Comparison of ENCODE assay signal across 1 cellular context in genomic region chr1:904271-904950, GRCh38.
A peak's percentile ranks its signal among the peaks of the same experiment; 100 is the strongest.
TF ChIP-seq lines count a peak whose summit lies in the region.

No MANE protein-coding gene starts in this region.

TF ChIP-seq in K562, 482 proteins besides CTCF, POLR2A, EP300 and RAD21 (continued from another document and continues in another):
- TF ChIP-seq, protein P1, sequence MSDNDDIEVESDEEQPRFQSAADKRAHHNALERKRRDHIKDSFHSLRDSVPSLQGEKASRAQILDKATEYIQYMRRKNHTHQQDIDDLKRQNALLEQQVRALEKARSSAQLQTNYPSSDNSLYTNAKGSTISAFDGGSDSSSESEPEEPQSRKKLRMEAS (CRISPR knock-in tag; IDR thresholded peaks at IDR 0.05): peak; percentile 99
- TF ChIP-seq ELF4 (CRISPR knock-in tag; IDR thresholded peaks at IDR 0.05) (no peak), TAF1 (IDR thresholded peaks at IDR 0.05; ENCODE audit: control insufficient read depth, extremely low read depth, insufficient read depth, low read length, severe bottlenecking) (peak; percentile 89), SP1 (CRISPR knock-in tag; IDR thresholded peaks at IDR 0.05) (peak; percentile 62; the same call in 1 of the 2 replicates), FOS (IDR thresholded peaks at IDR 0.05; ENCODE audit: extremely low read depth, insufficient read length) (no peak), NBN (IDR thresholded peaks at IDR 0.05; ENCODE audit: low read depth) (no peak), ZFPM2 (CRISPR knock-in tag; IDR thresholded peaks at IDR 0.05) (no peak), NCOA4 (IDR thresholded peaks at IDR 0.05; ENCODE audit: partially characterized antibody) (no peak), PML (IDR thresholded peaks at IDR 0.05; ENCODE audit: low read length) (no peak), MTA3 (IDR thresholded peaks at IDR 0.05; ENCODE audit: borderline replicate concordance) (peak; percentile 76), CHCHD3 (CRISPR knock-in tag; IDR thresholded peaks at IDR 0.05) (no peak), SRSF1 (IDR thresholded peaks at IDR 0.05; ENCODE audit: low read depth, low read length) (0 out of 2 replicates have a peak, but pooled peaks have one; percentile 19), ZNF511 (CRISPR knock-in tag; IDR thresholded peaks at IDR 0.05) (peak; percentile 97), MAZ (CRISPR knock-in tag; conservative IDR thresholded peaks at IDR 0.05 in 1 of 2, IDR thresholded peaks at IDR 0.05 in 1 of 2) (peak; percentile 87 to 88), CBFB (CRISPR knock-in tag; IDR thresholded peaks at IDR 0.05) (no peak), NR4A1 (CRISPR knock-in tag; IDR thresholded peaks at IDR 0.05) (no peak), NR4A1 (tag; IDR thresholded peaks at IDR 0.05) (no peak), SMAD3 (CRISPR knock-in tag; conservative IDR thresholded peaks at IDR 0.05) (no peak), SMAD4 (CRISPR knock-in tag; conservative IDR thresholded peaks at IDR 0.05) (peak; percentile 83), ZNF76 (CRISPR knock-in tag; IDR thresholded peaks at IDR 0.05; ENCODE audit: borderline replicate concordance) (no peak), KHSRP (IDR thresholded peaks at IDR 0.05) (no peak), ADNP (tag; IDR thresholded peaks at IDR 0.05) (no peak), NONO (IDR thresholded peaks at IDR 0.05; ENCODE audit: low read depth in 2 of 2, low read length in 1 of 2) (peak in 1 of 2 experiments; percentile 92; a peak in 3 of 4 replicates), SIN3B (IDR thresholded peaks at IDR 0.05; ENCODE audit: low read depth) (peak; percentile 56; the same call in 1 of the 2 replicates), POU5F1 (IDR thresholded peaks at IDR 0.05; ENCODE audit: borderline replicate concordance, low read depth, low read length, partially characterized antibody) (no peak), TEAD1 (CRISPR knock-in tag; IDR thresholded peaks at IDR 0.05) (peak in 1 of 2 experiments; percentile 87; a peak in 2 of 4 replicates), PHB2 (IDR thresholded peaks at IDR 0.05; ENCODE audit: low read depth) (no peak), ZNF695 (CRISPR knock-in tag; IDR thresholded peaks at IDR 0.05) (no peak), CEBPG (CRISPR knock-in tag; IDR thresholded peaks at IDR 0.05) (peak; percentile 46; the same call in 1 of the 2 replicates), CEBPG (tag; conservative IDR thresholded peaks at IDR 0.05 in 1 of 2, IDR thresholded peaks at IDR 0.05 in 1 of 2) (no peak), ZC3H11A (IDR thresholded peaks at IDR 0.05; ENCODE audit: low read depth, low read length) (no peak), KLF13 (tag; IDR thresholded peaks at IDR 0.05; ENCODE audit: borderline replicate concordance, low read depth) (no peak), TCF15 (CRISPR knock-in tag; IDR thresholded peaks at IDR 0.05) (no peak), PHF8 (IDR thresholded peaks at IDR 0.05; ENCODE audit: borderline replicate concordance, low read length) (peak; percentile 53; the same call in 1 of the 2 replicates), CHD2 (IDR thresholded peaks at IDR 0.05; ENCODE audit: low read depth, low read length) (0 out of 2 replicates have a peak, but pooled peaks have one; percentile 29), LARP7 (IDR thresholded peaks at IDR 0.05) (no peak), MIER1 (IDR thresholded peaks at IDR 0.05; ENCODE audit: low read depth) (no peak), HCFC1 (IDR thresholded peaks at IDR 0.05; ENCODE audit: low read depth, low read length) (peak; percentile 60; the same call in 1 of the 2 replicates), ZNF143 (CRISPR knock-in tag; IDR thresholded peaks at IDR 0.05) (no peak), SPI1 (IDR thresholded peaks at IDR 0.05; ENCODE audit: borderline replicate concordance, low read depth, low read length) (peak; percentile 66), L3MBTL2 (IDR thresholded peaks at IDR 0.05) (peak; percentile 97), ETS2 (tag; IDR thresholded peaks at IDR 0.05; ENCODE audit: borderline replicate concordance, poor library complexity, severe bottlenecking) (no peak), SETDB1 (IDR thresholded peaks at IDR 0.05; ENCODE audit: low read length) (no peak), RCOR1 (IDR thresholded peaks at IDR 0.05; ENCODE audit: borderline replicate concordance in 1 of 2, low read depth in 2 of 2, low read length in 2 of 2) (peak in 1 of 2 experiments; percentile 47; a peak in 2 of 4 replicates), ZBTB34 (CRISPR knock-in tag; IDR thresholded peaks at IDR 0.05) (no peak), ETV5 (CRISPR knock-in tag; IDR thresholded peaks at IDR 0.05; ENCODE audit: low read depth) (peak; percentile 83; the same call in 1 of the 2 replicates), PHF21A (IDR thresholded peaks at IDR 0.05; ENCODE audit: borderline replicate concordance, low read depth) (no peak), ZSCAN32 (CRISPR knock-in tag; IDR thresholded peaks at IDR 0.05) (no peak), ZNF717 (CRISPR knock-in tag; IDR thresholded peaks at IDR 0.05) (no peak), EGR1 (conservative IDR thresholded peaks at IDR 0.05) (peak; percentile 76)
- TF ChIP-seq, protein P2, sequence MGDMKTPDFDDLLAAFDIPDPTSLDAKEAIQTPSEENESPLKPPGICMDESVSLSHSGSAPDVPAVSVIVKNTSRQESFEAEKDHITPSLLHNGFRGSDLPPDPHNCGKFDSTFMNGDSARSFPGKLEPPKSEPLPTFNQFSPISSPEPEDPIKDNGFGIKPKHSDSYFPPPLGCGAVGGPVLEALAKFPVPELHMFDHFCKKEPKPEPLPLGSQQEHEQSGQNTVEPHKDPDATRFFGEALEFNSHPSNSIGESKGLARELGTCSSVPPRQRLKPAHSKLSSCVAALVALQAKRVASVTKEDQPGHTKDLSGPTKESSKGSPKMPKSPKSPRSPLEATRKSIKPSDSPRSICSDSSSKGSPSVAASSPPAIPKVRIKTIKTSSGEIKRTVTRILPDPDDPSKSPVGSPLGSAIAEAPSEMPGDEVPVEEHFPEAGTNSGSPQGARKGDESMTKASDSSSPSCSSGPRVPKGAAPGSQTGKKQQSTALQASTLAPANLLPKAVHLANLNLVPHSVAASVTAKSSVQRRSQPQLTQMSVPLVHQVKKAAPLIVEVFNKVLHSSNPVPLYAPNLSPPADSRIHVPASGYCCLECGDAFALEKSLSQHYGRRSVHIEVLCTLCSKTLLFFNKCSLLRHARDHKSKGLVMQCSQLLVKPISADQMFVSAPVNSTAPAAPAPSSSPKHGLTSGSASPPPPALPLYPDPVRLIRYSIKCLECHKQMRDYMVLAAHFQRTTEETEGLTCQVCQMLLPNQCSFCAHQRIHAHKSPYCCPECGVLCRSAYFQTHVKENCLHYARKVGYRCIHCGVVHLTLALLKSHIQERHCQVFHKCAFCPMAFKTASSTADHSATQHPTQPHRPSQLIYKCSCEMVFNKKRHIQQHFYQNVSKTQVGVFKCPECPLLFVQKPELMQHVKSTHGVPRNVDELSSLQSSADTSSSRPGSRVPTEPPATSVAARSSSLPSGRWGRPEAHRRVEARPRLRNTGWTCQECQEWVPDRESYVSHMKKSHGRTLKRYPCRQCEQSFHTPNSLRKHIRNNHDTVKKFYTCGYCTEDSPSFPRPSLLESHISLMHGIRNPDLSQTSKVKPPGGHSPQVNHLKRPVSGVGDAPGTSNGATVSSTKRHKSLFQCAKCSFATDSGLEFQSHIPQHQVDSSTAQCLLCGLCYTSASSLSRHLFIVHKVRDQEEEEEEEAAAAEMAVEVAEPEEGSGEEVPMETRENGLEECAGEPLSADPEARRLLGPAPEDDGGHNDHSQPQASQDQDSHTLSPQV (IDR thresholded peaks at IDR 0.05): peak; percentile 76
- TF ChIP-seq, protein P3, sequence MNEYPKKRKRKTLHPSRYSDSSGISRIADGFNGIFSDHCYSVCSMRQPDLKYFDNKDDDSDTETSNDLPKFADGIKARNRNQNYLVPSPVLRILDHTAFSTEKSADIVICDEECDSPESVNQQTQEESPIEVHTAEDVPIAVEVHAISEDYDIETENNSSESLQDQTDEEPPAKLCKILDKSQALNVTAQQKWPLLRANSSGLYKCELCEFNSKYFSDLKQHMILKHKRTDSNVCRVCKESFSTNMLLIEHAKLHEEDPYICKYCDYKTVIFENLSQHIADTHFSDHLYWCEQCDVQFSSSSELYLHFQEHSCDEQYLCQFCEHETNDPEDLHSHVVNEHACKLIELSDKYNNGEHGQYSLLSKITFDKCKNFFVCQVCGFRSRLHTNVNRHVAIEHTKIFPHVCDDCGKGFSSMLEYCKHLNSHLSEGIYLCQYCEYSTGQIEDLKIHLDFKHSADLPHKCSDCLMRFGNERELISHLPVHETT (CRISPR knock-in tag; conservative IDR thresholded peaks at IDR 0.05 in 1 of 2, IDR thresholded peaks at IDR 0.05 in 1 of 2): peak in 1 of 2 experiments; percentile 79; a peak in 2 of 4 replicates
- TF ChIP-seq, protein P4, sequence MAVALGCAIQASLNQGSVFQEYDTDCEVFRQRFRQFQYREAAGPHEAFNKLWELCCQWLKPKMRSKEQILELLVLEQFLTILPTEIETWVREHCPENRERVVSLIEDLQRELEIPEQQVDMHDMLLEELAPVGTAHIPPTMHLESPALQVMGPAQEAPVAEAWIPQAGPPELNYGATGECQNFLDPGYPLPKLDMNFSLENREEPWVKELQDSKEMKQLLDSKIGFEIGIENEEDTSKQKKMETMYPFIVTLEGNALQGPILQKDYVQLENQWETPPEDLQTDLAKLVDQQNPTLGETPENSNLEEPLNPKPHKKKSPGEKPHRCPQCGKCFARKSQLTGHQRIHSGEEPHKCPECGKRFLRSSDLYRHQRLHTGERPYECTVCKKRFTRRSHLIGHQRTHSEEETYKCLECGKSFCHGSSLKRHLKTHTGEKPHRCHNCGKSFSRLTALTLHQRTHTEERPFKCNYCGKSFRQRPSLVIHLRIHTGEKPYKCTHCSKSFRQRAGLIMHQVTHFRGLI (CRISPR knock-in tag; IDR thresholded peaks at IDR 0.05): no peak
- TF ChIP-seq, protein P5, sequence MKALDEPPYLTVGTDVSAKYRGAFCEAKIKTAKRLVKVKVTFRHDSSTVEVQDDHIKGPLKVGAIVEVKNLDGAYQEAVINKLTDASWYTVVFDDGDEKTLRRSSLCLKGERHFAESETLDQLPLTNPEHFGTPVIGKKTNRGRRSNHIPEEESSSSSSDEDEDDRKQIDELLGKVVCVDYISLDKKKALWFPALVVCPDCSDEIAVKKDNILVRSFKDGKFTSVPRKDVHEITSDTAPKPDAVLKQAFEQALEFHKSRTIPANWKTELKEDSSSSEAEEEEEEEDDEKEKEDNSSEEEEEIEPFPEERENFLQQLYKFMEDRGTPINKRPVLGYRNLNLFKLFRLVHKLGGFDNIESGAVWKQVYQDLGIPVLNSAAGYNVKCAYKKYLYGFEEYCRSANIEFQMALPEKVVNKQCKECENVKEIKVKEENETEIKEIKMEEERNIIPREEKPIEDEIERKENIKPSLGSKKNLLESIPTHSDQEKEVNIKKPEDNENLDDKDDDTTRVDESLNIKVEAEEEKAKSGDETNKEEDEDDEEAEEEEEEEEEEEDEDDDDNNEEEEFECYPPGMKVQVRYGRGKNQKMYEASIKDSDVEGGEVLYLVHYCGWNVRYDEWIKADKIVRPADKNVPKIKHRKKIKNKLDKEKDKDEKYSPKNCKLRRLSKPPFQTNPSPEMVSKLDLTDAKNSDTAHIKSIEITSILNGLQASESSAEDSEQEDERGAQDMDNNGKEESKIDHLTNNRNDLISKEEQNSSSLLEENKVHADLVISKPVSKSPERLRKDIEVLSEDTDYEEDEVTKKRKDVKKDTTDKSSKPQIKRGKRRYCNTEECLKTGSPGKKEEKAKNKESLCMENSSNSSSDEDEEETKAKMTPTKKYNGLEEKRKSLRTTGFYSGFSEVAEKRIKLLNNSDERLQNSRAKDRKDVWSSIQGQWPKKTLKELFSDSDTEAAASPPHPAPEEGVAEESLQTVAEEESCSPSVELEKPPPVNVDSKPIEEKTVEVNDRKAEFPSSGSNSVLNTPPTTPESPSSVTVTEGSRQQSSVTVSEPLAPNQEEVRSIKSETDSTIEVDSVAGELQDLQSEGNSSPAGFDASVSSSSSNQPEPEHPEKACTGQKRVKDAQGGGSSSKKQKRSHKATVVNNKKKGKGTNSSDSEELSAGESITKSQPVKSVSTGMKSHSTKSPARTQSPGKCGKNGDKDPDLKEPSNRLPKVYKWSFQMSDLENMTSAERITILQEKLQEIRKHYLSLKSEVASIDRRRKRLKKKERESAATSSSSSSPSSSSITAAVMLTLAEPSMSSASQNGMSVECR (CRISPR knock-in tag; IDR thresholded peaks at IDR 0.05): peak; percentile 86
- TF ChIP-seq, protein P6, sequence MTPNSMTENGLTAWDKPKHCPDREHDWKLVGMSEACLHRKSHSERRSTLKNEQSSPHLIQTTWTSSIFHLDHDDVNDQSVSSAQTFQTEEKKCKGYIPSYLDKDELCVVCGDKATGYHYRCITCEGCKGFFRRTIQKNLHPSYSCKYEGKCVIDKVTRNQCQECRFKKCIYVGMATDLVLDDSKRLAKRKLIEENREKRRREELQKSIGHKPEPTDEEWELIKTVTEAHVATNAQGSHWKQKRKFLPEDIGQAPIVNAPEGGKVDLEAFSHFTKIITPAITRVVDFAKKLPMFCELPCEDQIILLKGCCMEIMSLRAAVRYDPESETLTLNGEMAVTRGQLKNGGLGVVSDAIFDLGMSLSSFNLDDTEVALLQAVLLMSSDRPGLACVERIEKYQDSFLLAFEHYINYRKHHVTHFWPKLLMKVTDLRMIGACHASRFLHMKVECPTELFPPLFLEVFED (CRISPR knock-in tag; conservative IDR thresholded peaks at IDR 0.05): no peak
- TF ChIP-seq, protein P7, sequence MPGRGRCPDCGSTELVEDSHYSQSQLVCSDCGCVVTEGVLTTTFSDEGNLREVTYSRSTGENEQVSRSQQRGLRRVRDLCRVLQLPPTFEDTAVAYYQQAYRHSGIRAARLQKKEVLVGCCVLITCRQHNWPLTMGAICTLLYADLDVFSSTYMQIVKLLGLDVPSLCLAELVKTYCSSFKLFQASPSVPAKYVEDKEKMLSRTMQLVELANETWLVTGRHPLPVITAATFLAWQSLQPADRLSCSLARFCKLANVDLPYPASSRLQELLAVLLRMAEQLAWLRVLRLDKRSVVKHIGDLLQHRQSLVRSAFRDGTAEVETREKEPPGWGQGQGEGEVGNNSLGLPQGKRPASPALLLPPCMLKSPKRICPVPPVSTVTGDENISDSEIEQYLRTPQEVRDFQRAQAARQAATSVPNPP (IDR thresholded peaks at IDR 0.05; ENCODE audit: borderline replicate concordance, insufficient read depth, insufficient read length): no peak
